16 cellular contexts compared by ENCODE assay signal in the genomic region with DNA sequence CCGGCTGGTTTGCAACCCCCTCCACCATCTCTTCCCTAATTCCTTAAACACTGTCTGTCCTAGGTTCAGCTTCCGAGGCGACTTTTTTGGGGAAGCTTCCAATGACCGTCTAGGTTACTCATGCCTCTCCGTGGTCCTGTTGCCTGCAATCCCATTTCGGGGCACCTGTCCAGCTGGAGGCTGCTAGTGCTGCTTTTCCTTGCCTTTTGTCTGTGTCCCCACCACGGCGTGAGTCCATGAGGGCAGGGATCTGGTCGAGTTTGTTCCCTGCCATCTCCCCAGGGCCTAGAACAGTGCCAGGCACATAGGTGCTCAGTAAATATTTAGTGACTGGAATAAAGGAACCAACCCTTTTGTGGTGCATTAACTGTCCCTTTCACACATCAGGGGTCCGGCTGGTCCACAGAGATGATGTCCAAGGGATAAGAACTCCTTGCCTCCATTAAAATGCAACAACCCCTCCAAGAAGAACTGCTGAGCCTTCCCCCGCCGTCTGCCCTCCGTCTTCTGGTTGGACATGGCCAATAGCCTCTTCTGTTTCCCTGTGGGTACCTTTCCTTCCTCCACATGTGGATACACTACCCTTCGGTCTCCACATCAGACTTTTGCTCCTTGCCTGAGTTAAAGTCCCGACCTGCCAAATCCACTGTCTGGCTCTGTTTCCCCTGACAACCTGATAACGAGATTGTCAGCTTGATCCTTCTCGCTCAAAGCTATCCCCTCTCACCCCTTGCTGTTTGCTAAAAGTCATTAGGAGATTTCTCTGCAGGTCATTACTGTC. TPM values are rescaled to one million over a fixed set of nuclear protein-coding genes. Genes with fewer than 3 reads are reported as not detected.
"Had no signal": no experiment of that assay in that cellular context is flagged by ENCODE, and none has a peak within 500 bp of the region (broad histone marks: within the 10 kb centered on the region; RNA-seq: fewer than 3 reads in every experiment).

No MANE protein-coding gene starts in this region.

- H3K36me3 Mint-ChIP-seq: activated naive CD4-positive, alpha-beta T cell treated with anti-CD3 and anti-CD28 coated beads, Interleukin-2, amount 50 U/mL, for 24 hours; mesothelial cell of epicardium; stimulated activated memory B cell treated with anti-CD40 and anti-IgM and Interleukin-4, amounts not matched to agents 10 μg/mL and 1 μg/mL and 100 μg/mL, for 72 hours had no signal

- H3K27me3 ChIP-seq: thyroid gland, vagina had no signal

- H3K9me3 Mint-ChIP-seq: activated CD4-positive, alpha-beta T cell treated with anti-CD3 and anti-CD28 coated beads, Interleukin-2, amount 10 ng/mL, durations not matched to agents 24 days and 14 days; activated naive CD4-positive, alpha-beta T cell treated with anti-CD3 and anti-CD28 coated beads, Interleukin-2, amount 50 U/mL, for 24 hours; mesothelial cell of epicardium had no signal

- H3K27ac Mint-ChIP-seq: activated CD4-positive, alpha-beta T cell treated with anti-CD3 and anti-CD28 coated beads, Interleukin-2, amount 10 ng/mL, durations not matched to agents 24 days and 14 days; activated naive CD4-positive, alpha-beta T cell treated with anti-CD3 and anti-CD28 coated beads, Interleukin-2, amount 50 U/mL, for 24 hours; activated T-helper 17 cell treated with anti-CD3 and anti-CD28 coated beads, Interleukin-2, amount 50 U/mL, for 72 hours; mesothelial cell of epicardium; stimulated activated memory B cell treated with anti-CD40 and anti-IgM and Interleukin-4, amounts not matched to agents 10 μg/mL and 1 μg/mL and 100 μg/mL, for 72 hours had no signal

- DNase-seq: activated CD4-positive, alpha-beta T cell treated with anti-CD3 and anti-CD28 coated beads, Interleukin-2, amount 10 ng/mL, durations not matched to agents 24 days and 14 days; adrenal gland; caudate nucleus; esophagus squamous epithelium; hypothalamus; kidney glomerular epithelial cell; T-helper 2 cell had no signal

- H3K4me1 Mint-ChIP-seq: activated naive CD4-positive, alpha-beta T cell treated with anti-CD3 and anti-CD28 coated beads, Interleukin-2, amount 50 U/mL, for 24 hours; mesothelial cell of epicardium; neural crest cell; stimulated activated memory B cell treated with anti-CD40 and anti-IgM and Interleukin-4, amounts not matched to agents 10 μg/mL and 1 μg/mL and 100 μg/mL, for 72 hours had no signal

- ATAC-seq: activated T-helper 17 cell treated with anti-CD3 and anti-CD28 coated beads, Interleukin-2, amount 50 U/mL, for 72 hours; stimulated activated memory B cell treated with anti-CD40 and anti-IgM and Interleukin-4, amounts not matched to agents 10 μg/mL and 1 μg/mL and 100 μg/mL, for 72 hours had no signal

- H3K9me3 ChIP-seq: adrenal gland, esophagus squamous epithelium, pancreas, thyroid gland, vagina had no signal

- H3K27ac ChIP-seq: adrenal gland, esophagus squamous epithelium, pancreas, thyroid gland, vagina had no signal

- H3K4me3 Mint-ChIP-seq: activated CD4-positive, alpha-beta T cell treated with anti-CD3 and anti-CD28 coated beads, Interleukin-2, amount 10 ng/mL, durations not matched to agents 24 days and 14 days; activated naive CD4-positive, alpha-beta T cell treated with anti-CD3 and anti-CD28 coated beads, Interleukin-2, amount 50 U/mL, for 24 hours; activated T-helper 17 cell treated with anti-CD3 and anti-CD28 coated beads, Interleukin-2, amount 50 U/mL, for 72 hours; mesothelial cell of epicardium; neural crest cell; stimulated activated memory B cell treated with anti-CD40 and anti-IgM and Interleukin-4, amounts not matched to agents 10 μg/mL and 1 μg/mL and 100 μg/mL, for 72 hours had no signal

- H3K4me3 ChIP-seq: adrenal gland, esophagus squamous epithelium, pancreas, thyroid gland, vagina had no signal

- H3K36me3 ChIP-seq: adrenal gland, esophagus squamous epithelium, pancreas, thyroid gland, vagina had no signal

- H3K4me1 ChIP-seq: adrenal gland, pancreas, thyroid gland, vagina had no signal

RNA-seq across cellular contexts. Expression of gene SORCS2, which starts 5.6 kb away (rescaled TPM):
- total RNA-seq: activated CD4-positive, alpha-beta T cell treated with anti-CD3 and anti-CD28 coated beads, Interleukin-2, amount 10 ng/mL, durations not matched to agents 24 days and 14 days; endothelial cell of umbilical vein had no signal
